Comparison of ENCODE assay signal across 8 cellular contexts in genomic region chr19:46404884-46405658, GRCh38. TPM values are rescaled to one million over a fixed set of nuclear protein-coding genes. Genes with fewer than 3 reads are reported as not detected.
DNase-seq lines count a peak whose midpoint lies in the region; ATAC-seq, FAIRE-seq and TF ChIP-seq lines count a peak whose summit lies in the region.

No MANE protein-coding gene starts in this region.

- H3K36me3 ChIP-seq in SK-N-MC (ENCODE audit: insufficient read depth, low read length) (peaks cover under 1% of the 10 kb centered on the region), left ventricle myocardium inferior (peaks cover 1% of the 10 kb centered on the region), rectal smooth muscle tissue (ENCODE audit: control insufficient read depth, insufficient read depth, low read length) (no peaks in the 10 kb centered on the region)

- ATAC-seq in GM21529 (IDR thresholded peaks at IDR 0.05; ENCODE audit: unreplicated experiment) (no peak), HG03135 (IDR thresholded peaks at IDR 0.05; ENCODE audit: unreplicated experiment) (no peak)

- H3K4me3 ChIP-seq in SK-N-MC: peak overlapping the region; percentile 74
- peak overlapping the region; percentile 67 for H3K4me3 ChIP-seq in left ventricle myocardium inferior
- peak overlapping the region; percentile 23 for H3K4me3 ChIP-seq in rectal smooth muscle tissue (ENCODE audit: low read length)

- TF ChIP-seq POLR2A in GM12891 (IDR thresholded peaks at IDR 0.05; ENCODE audit: low read depth, low read length): no peak

- H3K9me3 ChIP-seq in SK-N-MC (ENCODE audit: low read depth, low read length) (no peaks in the 10 kb centered on the region), left ventricle myocardium inferior (replicated peaks) (no peaks in the 10 kb centered on the region)

- intact Hi-C loops in left ventricle myocardium inferior (cut with micrococcal nuclease): loop anchor here (2.0 kb wide), 1 partner anchor 82 kb away; no protein-coding TSS in a partner anchor

- FAIRE-seq in GM12891 (lab: Jason Lieb, UNC): no peak

- H3K4me1 ChIP-seq in left ventricle myocardium inferior (peaks cover 51% of the 10 kb centered on the region), rectal smooth muscle tissue (ENCODE audit: control insufficient read depth, insufficient read depth, low read length) (no peaks in the 10 kb centered on the region)

- DNase-seq in DMS53 (lab: John Stamatoyannopoulos, UW): peak; percentile 78
- DNase-seq in SK-N-MC (ENCODE audit: low read depth, low spot score): no peak
- no peak for DNase-seq in left ventricle myocardium inferior
- no peak for DNase-seq in NCI-H187 treated with DMSO at 0.1 percent for 48 hours (lab: John Stamatoyannopoulos, UW)
- no peak for DNase-seq in GM12891 (ENCODE audit: insufficient read length, low spot score)

- TF ChIP-seq CTCF in left ventricle myocardium inferior (IDR thresholded peaks at IDR 0.05; ENCODE audit: borderline replicate concordance): peak; percentile 26

- H3K27ac ChIP-seq in SK-N-MC (peak overlapping the region; percentile 72), left ventricle myocardium inferior (replicated peaks) (peak overlapping the region; percentile 83), rectal smooth muscle tissue (ENCODE audit: low read depth, low read length) (no peak overlapping the region)

- peaks cover 51% of the 10 kb centered on the region for H3K27me3 ChIP-seq in left ventricle myocardium inferior (ENCODE audit: low read depth)
- H3K27me3 ChIP-seq in rectal smooth muscle tissue (ENCODE audit: control insufficient read depth, insufficient read depth, low read length): peaks cover 13% of the 10 kb centered on the region

- peak overlapping the region; percentile 64 for H3K9ac ChIP-seq in SK-N-MC (ENCODE audit: insufficient read length)
- no peak overlapping the region for H3K9ac ChIP-seq in rectal smooth muscle tissue (ENCODE audit: low read length)

TF ChIP-seq in GM12891, 5 proteins besides CTCF, POLR2A, EP300 and RAD21:
- TF ChIP-seq POLR2AphosphoS5 (IDR thresholded peaks at IDR 0.05; ENCODE audit: low read depth, low read length) (no peak), POU2F2 (IDR thresholded peaks at IDR 0.05; ENCODE audit: low read depth, low read length) (no peak), TAF1 (IDR thresholded peaks at IDR 0.05; ENCODE audit: low read depth, low read length) (no peak), SPI1 (IDR thresholded peaks at IDR 0.05; ENCODE audit: low read depth, low read length) (no peak)
TF ChIP-seq in GM12891: peak in this region for 0.

RNA-seq across cellular contexts. Expression of gene CCDC8, which starts 8.3 kb away (rescaled TPM):
- 30.8 TPM for total RNA-seq in left ventricle myocardium inferior
- polyA plus RNA-seq in GM12891 (2012; ENCODE audit: low read depth, missing spikeins): not detected

RNA-seq across cellular contexts. Expression of gene PNMA8C, which starts 23.7 kb away (rescaled TPM):
- not detected for total RNA-seq in left ventricle myocardium inferior
- polyA plus RNA-seq in GM12891 (2012; ENCODE audit: low read depth, missing spikeins): not detected

RNA-seq across cellular contexts. Expression of gene PPP5C, which starts 58.2 kb away (rescaled TPM):
- total RNA-seq in left ventricle myocardium inferior: 70.8 TPM
- 42.5 TPM for polyA plus RNA-seq in GM12891 (2012; ENCODE audit: low read depth, missing spikeins)

Comparison
In these comparisons a context has a peak if more than half of its experiments do, and no peak if none do; other contexts are left out.
1. H3K4me3 ChIP-seq: peak in every context shown above with its lines; median percentile 74 in SK-N-MC; 67 in left ventricle myocardium inferior; 23 in rectal smooth muscle tissue.